Comparison of ENCODE assay signal across 8 cellular contexts in the genomic region with DNA sequence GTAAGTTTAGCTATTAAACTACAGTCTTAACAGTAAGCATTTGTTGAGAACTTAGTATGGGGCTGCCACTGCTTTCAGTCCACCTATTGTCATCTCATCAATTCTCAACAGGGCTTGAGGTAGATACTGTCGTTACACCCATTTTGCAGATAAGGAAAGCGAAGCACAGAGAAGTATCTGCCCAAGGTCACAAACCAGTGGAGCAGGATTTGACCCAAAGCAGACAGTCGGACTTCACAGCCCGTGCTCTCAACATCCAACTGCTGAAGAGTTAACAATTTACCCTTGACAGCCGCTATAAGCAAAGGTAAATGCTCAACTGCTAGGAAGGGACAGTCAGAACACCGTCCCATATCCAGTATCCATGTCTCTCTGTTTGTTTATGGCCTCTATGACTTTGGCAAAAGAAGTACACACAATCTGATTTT. TPM values are rescaled to one million over a fixed set of nuclear protein-coding genes. Genes with fewer than 3 reads are reported as not detected.
A peak's percentile ranks its signal among the peaks of the same experiment; 100 is the strongest.
DNase-seq lines count a peak whose midpoint lies in the region; ATAC-seq and TF ChIP-seq lines count a peak whose summit lies in the region.

No MANE protein-coding gene starts in this region.

- H3K36me3 Mint-ChIP-seq in stimulated activated naive CD8-positive, alpha-beta T cell treated with anti-CD3 and anti-CD28 coated beads, Interleukin-15, Interleukin-2, amounts not matched to agents 100 ng/mL and 50 ng/mL, for 24 hours (ENCODE audit: low read depth): peaks cover 13% of the 10 kb centered on the region
- H3K36me3 Mint-ChIP-seq in T-cell: no peaks in the 10 kb centered on the region
- no peaks in the 10 kb centered on the region for H3K36me3 Mint-ChIP-seq in natural killer cell treated with Interleukin-12 subunit alpha and Interleukin-12 subunit beta and Interleukin-15 and Interleukin-18, amount 100 ng/mL, for 72 hours

- H3K27ac Mint-ChIP-seq in stimulated activated naive CD8-positive, alpha-beta T cell treated with anti-CD3 and anti-CD28 coated beads, Interleukin-15, Interleukin-2, amounts not matched to agents 100 ng/mL and 50 ng/mL, for 24 hours: peak overlapping the region; percentile 91
- peak overlapping the region; percentile 77 to 92 for H3K27ac Mint-ChIP-seq in T-cell
- H3K27ac Mint-ChIP-seq in natural killer cell treated with Interleukin-12 subunit alpha and Interleukin-12 subunit beta and Interleukin-15 and Interleukin-18, amount 100 ng/mL, for 72 hours: peak overlapping the region; percentile 66 to 84

- TF ChIP-seq CTCF in epithelial cell of esophagus (IDR thresholded peaks at IDR 0.05; ENCODE audit: insufficient read depth, low read depth, low read length, missing control alignments): no peak

- peaks cover 42% of the 10 kb centered on the region for H3K4me1 Mint-ChIP-seq in stimulated activated naive CD8-positive, alpha-beta T cell treated with anti-CD3 and anti-CD28 coated beads, Interleukin-15, Interleukin-2, amounts not matched to agents 100 ng/mL and 50 ng/mL, for 24 hours (ENCODE audit: low read depth)
- H3K4me1 Mint-ChIP-seq in T-cell: peaks cover 37 to 51% (median 40%) of the 10 kb centered on the region in 3 donors
- peaks cover 25 to 44% of the 10 kb centered on the region in 2 donors for H3K4me1 Mint-ChIP-seq in natural killer cell treated with Interleukin-12 subunit alpha and Interleukin-12 subunit beta and Interleukin-15 and Interleukin-18, amount 100 ng/mL, for 72 hours (ENCODE audit: low read depth in 2 of 2)

- CTCF ChIA-PET in T-cell (lab: Charles Lee): interaction anchor here (0.6 to 1.6 kb wide), 4 partner anchors 14 to 247 kb away, joined by 3 to 4 read pairs (median 4); no protein-coding TSS in a partner anchor

- H3K4me3 ChIP-seq in epithelial cell of esophagus (ENCODE audit: low read length): peak overlapping the region; percentile 93

- H3K27me3 Mint-ChIP-seq in stimulated activated naive CD8-positive, alpha-beta T cell treated with anti-CD3 and anti-CD28 coated beads, Interleukin-15, Interleukin-2, amounts not matched to agents 100 ng/mL and 50 ng/mL, for 24 hours: no peaks in the 10 kb centered on the region
- no peaks in the 10 kb centered on the region for H3K27me3 Mint-ChIP-seq in T-cell
- H3K27me3 Mint-ChIP-seq in natural killer cell treated with Interleukin-12 subunit alpha and Interleukin-12 subunit beta and Interleukin-15 and Interleukin-18, amount 100 ng/mL, for 72 hours: no peaks in the 10 kb centered on the region

- peak overlapping the region; percentile 99 for H3K4me3 Mint-ChIP-seq in stimulated activated naive CD8-positive, alpha-beta T cell treated with anti-CD3 and anti-CD28 coated beads, Interleukin-15, Interleukin-2, amounts not matched to agents 100 ng/mL and 50 ng/mL, for 24 hours
- H3K4me3 Mint-ChIP-seq in T-cell: peak overlapping the region; percentile 90 to 95 (median 92)
- H3K4me3 Mint-ChIP-seq in natural killer cell treated with Interleukin-12 subunit alpha and Interleukin-12 subunit beta and Interleukin-15 and Interleukin-18, amount 100 ng/mL, for 72 hours: peak overlapping the region; percentile 84

- ATAC-seq in stimulated activated naive CD8-positive, alpha-beta T cell treated with anti-CD3 and anti-CD28 coated beads, Interleukin-15, Interleukin-2, amounts not matched to agents 100 U/mL and 50 U/mL, for 24 hours: no peak
- no peak for ATAC-seq in T-cell (replicated peaks in 1 of 4)
- ATAC-seq in natural killer cell treated with Interleukin-12 subunit alpha and Interleukin-12 subunit beta and Interleukin-15 and Interleukin-18, amount 100 ng/mL, for 72 hours: no peak

- H3K9me3 Mint-ChIP-seq in stimulated activated naive CD8-positive, alpha-beta T cell treated with anti-CD3 and anti-CD28 coated beads, Interleukin-15, Interleukin-2, amounts not matched to agents 100 ng/mL and 50 ng/mL, for 24 hours: no peaks in the 10 kb centered on the region
- H3K9me3 Mint-ChIP-seq in T-cell: no peaks in the 10 kb centered on the region
- H3K9me3 Mint-ChIP-seq in natural killer cell treated with Interleukin-12 subunit alpha and Interleukin-12 subunit beta and Interleukin-15 and Interleukin-18, amount 100 ng/mL, for 72 hours: no peaks in the 10 kb centered on the region

- POLR2A ChIA-PET in T-cell (lab: Charles Lee): interaction anchor here in 1 of 2 donors (1.0 to 1.5 kb wide), 2 partner anchors 18 to 229 kb away, joined by 3 to 5 read pairs; no protein-coding TSS in a partner anchor

- DNase-seq in stimulated activated naive CD8-positive, alpha-beta T cell treated with anti-CD3 and anti-CD28 coated beads, Interleukin-15, Interleukin-2, amounts not matched to agents 100 U/mL and 50 U/mL, for 24 hours: no peak
- peak in 1 of 34 experiments; percentile 15 for DNase-seq in T-cell
- peak; percentile 36 for DNase-seq in epithelial cell of esophagus (ENCODE audit: low read depth)
- no peak for DNase-seq in natural killer cell treated with Interleukin-12 subunit alpha and Interleukin-12 subunit beta and Interleukin-15 and Interleukin-18, amount 100 ng/mL, for 72 hours (ENCODE audit: low spot score)
- no peak for DNase-seq in D341Med (ENCODE audit: low spot score)
- DNase-seq in T-helper 9 cell: no peak
- DNase-seq in NCI-H226: no peak

RNA-seq across cellular contexts. Expression of a gene that starts 1.3 kb away (rescaled TPM):
- total RNA-seq in T-cell: 10 to 100 TPM; 13.8 to 41.1 (median 15.0) TPM
- total RNA-seq in natural killer cell treated with Interleukin-12 subunit alpha and Interleukin-12 subunit beta and Interleukin-15 and Interleukin-18, amount 100 ng/mL, for 72 hours: 10 to 100 TPM; 21.0 to 25.7 TPM
